Comparison of ENCODE assay signal across 8 cellular contexts in genomic region chr1:153775432-153776311, GRCh38. TPM values are rescaled to one million over a fixed set of nuclear protein-coding genes. Genes with fewer than 3 reads are reported as not detected.
A peak's percentile ranks its signal among the peaks of the same experiment; 100 is the strongest.
DNase-seq lines count a peak whose midpoint lies in the region; ATAC-seq and TF ChIP-seq lines count a peak whose summit lies in the region.

No MANE protein-coding gene starts in this region.

- DNase-seq in GM12864 (ENCODE audit: low read depth) (no peak), NCI-H510A treated with DMSO at 0.1 percent for 48 hours (lab: John Stamatoyannopoulos, UW) (peak; percentile 79), mucosa of descending colon (peak; percentile 82 to 86 (median 85))
- peak; percentile 80 for DNase-seq in activated CD8-positive, alpha-beta T cell treated with anti-CD3 and anti-CD28 coated beads, Interleukin-2, amount 10 ng/mL, durations not matched to agents 7 days and 5 days
- peak; percentile 38 to 42 for DNase-seq in stimulated activated CD8-positive, alpha-beta memory T cell treated with anti-CD3 and anti-CD28 coated beads, Interleukin-7, amount 100 ng/mL, for 1 hour (ENCODE audit: low read depth in 2 of 2)

- peak overlapping the region; percentile 85 for H3K4me3 Mint-ChIP-seq in activated CD8-positive, alpha-beta T cell treated with anti-CD3 and anti-CD28 coated beads, Interleukin-2, amount 10 ng/mL, durations not matched to agents 7 days and 5 days

- H3K36me3 Mint-ChIP-seq in activated CD8-positive, alpha-beta T cell treated with anti-CD3 and anti-CD28 coated beads, Interleukin-2, amount 10 ng/mL, durations not matched to agents 7 days and 5 days (ENCODE audit: low read depth): peaks cover 51% of the 10 kb centered on the region

- no peaks in the 10 kb centered on the region for H3K27me3 Mint-ChIP-seq in activated CD8-positive, alpha-beta T cell treated with anti-CD3 and anti-CD28 coated beads, Interleukin-2, amount 10 ng/mL, durations not matched to agents 7 days and 5 days (ENCODE audit: low read depth)

- H3K27me3 ChIP-seq in endocrine pancreas (ENCODE audit: control insufficient read depth, insufficient read depth, low read length): no peaks in the 10 kb centered on the region

- peaks cover 55% of the 10 kb centered on the region for H3K4me1 Mint-ChIP-seq in activated CD8-positive, alpha-beta T cell treated with anti-CD3 and anti-CD28 coated beads, Interleukin-2, amount 10 ng/mL, durations not matched to agents 7 days and 5 days (ENCODE audit: low read depth)

- intact Hi-C loops in mucosa of descending colon (cut with DNase I, micrococcal nuclease): no loop called here

- H3K9me3 ChIP-seq in endocrine pancreas (ENCODE audit: control insufficient read depth, low read length) (no peaks in the 10 kb centered on the region), mucosa of descending colon (no peaks in the 10 kb centered on the region)

- CTCF ChIA-PET in activated CD8-positive, alpha-beta T cell treated with anti-CD3 and anti-CD28 coated beads, Interleukin-2, amount 10 ng/mL, durations not matched to agents 7 days and 5 days (lab: Charles Lee): interaction anchor here (0.6 to 2.5 kb wide), 11 partner anchors 14 to 329 kb away, joined by 3 to 11 read pairs (median 3); partner anchors contain the start of genes DENND4B, NPR1 and RAB13

- H3K9me3 Mint-ChIP-seq in activated CD8-positive, alpha-beta T cell treated with anti-CD3 and anti-CD28 coated beads, Interleukin-2, amount 10 ng/mL, durations not matched to agents 7 days and 5 days (ENCODE audit: insufficient read depth): no peaks in the 10 kb centered on the region

- POLR2A ChIA-PET in activated CD8-positive, alpha-beta T cell treated with anti-CD3 and anti-CD28 coated beads, Interleukin-2, amount 10 ng/mL, durations not matched to agents 7 days and 5 days (lab: Charles Lee): interaction anchor here (0.6 to 1.5 kb wide), 10 partner anchors 9 to 211 kb away, joined by 3 to 5 read pairs (median 3); no protein-coding TSS in a partner anchor

- peak; percentile 7 for TF ChIP-seq CTCF in GM12864 (IDR thresholded peaks at IDR 0.05; ENCODE audit: low read depth, low read length, missing control alignments)
- TF ChIP-seq CTCF in mucosa of descending colon (IDR thresholded peaks at IDR 0.05): no peak

- no peaks in the 10 kb centered on the region for H3K36me3 ChIP-seq in endocrine pancreas (ENCODE audit: control insufficient read depth, insufficient read depth, low read length)
- no peaks in the 10 kb centered on the region for H3K36me3 ChIP-seq in mucosa of descending colon (ENCODE audit: low read depth)

- H3K4me3 ChIP-seq in GM12864 (ENCODE audit: low read depth, low read length): peak overlapping the region; percentile 75
- H3K4me3 ChIP-seq in endocrine pancreas (ENCODE audit: control insufficient read depth, insufficient read depth, low read length): no peak overlapping the region
- H3K4me3 ChIP-seq in mucosa of descending colon: peak overlapping the region; percentile 52

- ATAC-seq in HG03095 (IDR thresholded peaks at IDR 0.05; ENCODE audit: unreplicated experiment) (peak; percentile 37), mucosa of descending colon (peak; percentile 79), GM21360 (IDR thresholded peaks at IDR 0.05; ENCODE audit: unreplicated experiment) (no peak)
- peak; percentile 74 for ATAC-seq in activated CD8-positive, alpha-beta T cell treated with anti-CD3 and anti-CD28 coated beads, Interleukin-2, amount 10 ng/mL, durations not matched to agents 7 days and 5 days

- no peaks in the 10 kb centered on the region for H3K4me1 ChIP-seq in endocrine pancreas (ENCODE audit: control insufficient read depth, insufficient read depth, low read length)
- peaks cover 18% of the 10 kb centered on the region for H3K4me1 ChIP-seq in mucosa of descending colon (ENCODE audit: low read depth)

- H3K27ac Mint-ChIP-seq in activated CD8-positive, alpha-beta T cell treated with anti-CD3 and anti-CD28 coated beads, Interleukin-2, amount 10 ng/mL, durations not matched to agents 7 days and 5 days: peak overlapping the region; percentile 97

- H3K9ac ChIP-seq in endocrine pancreas (ENCODE audit: control insufficient read depth, insufficient read depth, low read length): peak overlapping the region; percentile 61

RNA-seq across cellular contexts. Expression of gene SLC27A3, which starts 0.5 kb away (rescaled TPM):
- 10 to 100 TPM; 41.1 to 50.1 TPM for total RNA-seq in activated CD8-positive, alpha-beta T cell treated with anti-CD3 and anti-CD28 coated beads, Interleukin-2, amount 10 ng/mL, durations not matched to agents 7 days and 5 days
- 10 to 100 TPM; 17.9 to 35.1 (median 22.9) TPM for total RNA-seq in mucosa of descending colon

RNA-seq across cellular contexts. Expression of gene INTS3, which starts 47.8 kb away (rescaled TPM):
- 10 to 100 TPM; 53.7 to 54.5 TPM for total RNA-seq in activated CD8-positive, alpha-beta T cell treated with anti-CD3 and anti-CD28 coated beads, Interleukin-2, amount 10 ng/mL, durations not matched to agents 7 days and 5 days
- 10 to 100 TPM; 30.6 to 52.3 (median 36.1) TPM for total RNA-seq in mucosa of descending colon
